ENCODE assay signal across 26 cellular contexts in genomic region chr2:160457588-160457987, GRCh38. TPM values are rescaled to one million over a fixed set of nuclear protein-coding genes. Genes with fewer than 3 reads are reported as not detected.
DNase-seq lines count a peak whose midpoint lies in the region; ATAC-seq and TF ChIP-seq lines count a peak whose summit lies in the region.
"Had no signal": no experiment of that assay in that cellular context is flagged by ENCODE, and none has a peak within 500 bp of the region (broad histone marks: within the 10 kb centered on the region; RNA-seq: fewer than 3 reads in every experiment).

No MANE protein-coding gene starts in this region.

- H3K36me3 Mint-ChIP-seq in activated CD4-positive, alpha-beta memory T cell treated with anti-CD3 and anti-CD28 coated beads for 36 hours, result no peaks in the 10 kb centered on the region
- peaks cover 17% of the 10 kb centered on the region for H3K36me3 Mint-ChIP-seq in activated CD4-positive, alpha-beta memory T cell treated with anti-CD3 and anti-CD28 coated beads, Interleukin-2, amount 10 ng/mL, durations not matched to agents 7 days and 5 days (ENCODE audit: low read depth)
- H3K36me3 Mint-ChIP-seq in immature natural killer cell (no peaks in the 10 kb centered on the region), mesothelial cell of epicardium (peaks cover 5% of the 10 kb centered on the region)
- H3K36me3 Mint-ChIP-seq: CD4-positive, CD25-positive, alpha-beta regulatory T cell; IgD-negative memory B cell; naive B cell had no signal

- H3K27ac Mint-ChIP-seq in activated CD4-positive, alpha-beta memory T cell treated with anti-CD3 and anti-CD28 coated beads for 36 hours, result no peak overlapping the region
- H3K27ac Mint-ChIP-seq in activated CD4-positive, alpha-beta memory T cell treated with anti-CD3 and anti-CD28 coated beads, Interleukin-2, amount 10 ng/mL, durations not matched to agents 7 days and 5 days, result no peak overlapping the region
- H3K27ac Mint-ChIP-seq in immature natural killer cell (peak overlapping the region in 2 of 6 donors; percentile 24 to 31), mesothelial cell of epicardium (no peak overlapping the region)
- H3K27ac Mint-ChIP-seq: HFFc6; IgD-negative memory B cell; naive B cell; stimulated activated naive CD8-positive, alpha-beta T cell treated with anti-CD3 and anti-CD28 coated beads, Interleukin-15, amount 100 ng/mL, for 72 hours had no signal

- no peaks in the 10 kb centered on the region for H3K27me3 Mint-ChIP-seq in activated CD4-positive, alpha-beta memory T cell treated with anti-CD3 and anti-CD28 coated beads for 36 hours
- H3K27me3 Mint-ChIP-seq in activated CD4-positive, alpha-beta memory T cell treated with anti-CD3 and anti-CD28 coated beads, Interleukin-2, amount 10 ng/mL, durations not matched to agents 7 days and 5 days, result no peaks in the 10 kb centered on the region
- H3K27me3 Mint-ChIP-seq in immature natural killer cell (ENCODE audit: low read depth in 3 of 3), result peaks cover 0 to 1% (median 0%) of the 10 kb centered on the region in 3 donors
- H3K27me3 Mint-ChIP-seq in mesothelial cell of epicardium (ENCODE audit: low read depth), result no peaks in the 10 kb centered on the region
- H3K27me3 Mint-ChIP-seq: naive B cell; stimulated activated naive CD8-positive, alpha-beta T cell treated with anti-CD3 and anti-CD28 coated beads, Interleukin-15, amount 100 ng/mL, for 72 hours had no signal

- ATAC-seq in GM18858 (IDR thresholded peaks at IDR 0.05; ENCODE audit: unreplicated experiment), result peak; percentile 66
- ATAC-seq in HG02759 (IDR thresholded peaks at IDR 0.05; ENCODE audit: unreplicated experiment), result peak; percentile 49
- ATAC-seq: body of pancreas; left lung; PC-3; stimulated activated naive CD8-positive, alpha-beta T cell treated with anti-CD3 and anti-CD28 coated beads, Interleukin-15, amount 100 ng/mL, for 72 hours had no signal

- H3K4me1 Mint-ChIP-seq in activated CD4-positive, alpha-beta memory T cell treated with anti-CD3 and anti-CD28 coated beads for 36 hours (ENCODE audit: low read depth), result peaks cover 33% of the 10 kb centered on the region
- peaks cover 19% of the 10 kb centered on the region for H3K4me1 Mint-ChIP-seq in activated CD4-positive, alpha-beta memory T cell treated with anti-CD3 and anti-CD28 coated beads, Interleukin-2, amount 10 ng/mL, durations not matched to agents 7 days and 5 days
- H3K4me1 Mint-ChIP-seq in immature natural killer cell, result peaks cover 9 to 34% of the 10 kb centered on the region in 2 donors
- H3K4me1 Mint-ChIP-seq in mesothelial cell of epicardium, result peaks cover 15% of the 10 kb centered on the region
- H3K4me1 Mint-ChIP-seq: IgD-negative memory B cell, naive B cell had no signal

- CTCF ChIA-PET in activated CD4-positive, alpha-beta memory T cell treated with anti-CD3 and anti-CD28 coated beads for 36 hours (lab: Charles Lee), result interaction anchor here (1.2 kb wide), 1 partner anchor 26 kb away, joined by 3 read pairs; no protein-coding TSS in a partner anchor
- CTCF ChIA-PET in activated CD4-positive, alpha-beta memory T cell treated with anti-CD3 and anti-CD28 coated beads, Interleukin-2, amount 10 ng/mL, durations not matched to agents 7 days and 5 days (lab: Charles Lee), result interaction anchor here (1.3 kb wide), 1 partner anchor 25 kb away, joined by 6 read pairs; no protein-coding TSS in a partner anchor

- intact Hi-C loops in activated CD4-positive, alpha-beta memory T cell treated with anti-CD3 and anti-CD28 coated beads for 36 hours (cut with micrococcal nuclease), result no loop called here
- intact Hi-C loops in head of caudate nucleus (cut with DNase I), result no loop called here

- H3K4me3 Mint-ChIP-seq in activated CD4-positive, alpha-beta memory T cell treated with anti-CD3 and anti-CD28 coated beads for 36 hours, result no peak overlapping the region
- H3K4me3 Mint-ChIP-seq in activated CD4-positive, alpha-beta memory T cell treated with anti-CD3 and anti-CD28 coated beads, Interleukin-2, amount 10 ng/mL, durations not matched to agents 7 days and 5 days, result no peak overlapping the region
- peak overlapping the region in 2 of 5 donors; percentile 1 to 22 for H3K4me3 Mint-ChIP-seq in immature natural killer cell
- H3K4me3 Mint-ChIP-seq in mesothelial cell of epicardium, result no peak overlapping the region
- H3K4me3 Mint-ChIP-seq: CD4-positive, CD25-positive, alpha-beta regulatory T cell; HFFc6; IgD-negative memory B cell; naive B cell; stimulated activated naive CD8-positive, alpha-beta T cell treated with anti-CD3 and anti-CD28 coated beads, Interleukin-15, amount 100 ng/mL, for 72 hours had no signal

- H3K9me3 Mint-ChIP-seq in activated CD4-positive, alpha-beta memory T cell treated with anti-CD3 and anti-CD28 coated beads for 36 hours, result no peaks in the 10 kb centered on the region
- H3K9me3 Mint-ChIP-seq in activated CD4-positive, alpha-beta memory T cell treated with anti-CD3 and anti-CD28 coated beads, Interleukin-2, amount 10 ng/mL, durations not matched to agents 7 days and 5 days, result no peaks in the 10 kb centered on the region
- H3K9me3 Mint-ChIP-seq in immature natural killer cell, result no peaks in the 10 kb centered on the region
- no peaks in the 10 kb centered on the region for H3K9me3 Mint-ChIP-seq in mesothelial cell of epicardium
- H3K9me3 Mint-ChIP-seq: HFFc6; naive B cell; stimulated activated naive CD8-positive, alpha-beta T cell treated with anti-CD3 and anti-CD28 coated beads, Interleukin-15, amount 100 ng/mL, for 72 hours had no signal

- TF ChIP-seq CTCF in mesothelial cell of epicardium (IDR thresholded peaks at IDR 0.05; ENCODE audit: unreplicated experiment), result no peak

- peak; percentile 46 for DNase-seq in activated CD4-positive, alpha-beta memory T cell treated with anti-CD3 and anti-CD28 coated beads for 36 hours
- no peak for DNase-seq in activated CD4-positive, alpha-beta memory T cell treated with anti-CD3 and anti-CD28 coated beads, Interleukin-2, amount 10 ng/mL, durations not matched to agents 7 days and 5 days
- DNase-seq in immature natural killer cell, result peak in 2 of 3 donors; percentile 5 to 18
- no peak for DNase-seq in mesothelial cell of epicardium (ENCODE audit: low spot score in 2 of 2, unreplicated experiment in 2 of 2)
- DNase-seq in NCI-H1092 (lab: John Stamatoyannopoulos, UW), result no peak
- DNase-seq in head of caudate nucleus, result no peak
- DNase-seq: activated effector memory CD4-positive, alpha-beta T cell treated with anti-CD3 and anti-CD28 coated beads, Interleukin-2, amount 50 U/mL, for 16 hours; body of pancreas; cerebellar nuclear complex; HFFc6; left lung; naive B cell; NCI-H1092 treated with DMSO at 0.1 percent for 48 hours; NCI-H187 treated with DMSO at 0.1 percent for 48 hours; NCI-H2171 treated with DMSO at 0.1 percent for 48 hours; NCI-H510A treated with DMSO at 0.1 percent for 48 hours; occipital lobe; PC-3; SIG-M5; stimulated activated naive CD8-positive, alpha-beta T cell treated with anti-CD3 and anti-CD28 coated beads, Interleukin-15, amount 100 ng/mL, for 72 hours; T-helper 9 cell; thyroid gland had no signal

- POLR2A ChIA-PET in activated CD4-positive, alpha-beta memory T cell treated with anti-CD3 and anti-CD28 coated beads for 36 hours (lab: Charles Lee), result no interaction called here
- POLR2A ChIA-PET in activated CD4-positive, alpha-beta memory T cell treated with anti-CD3 and anti-CD28 coated beads, Interleukin-2, amount 10 ng/mL, durations not matched to agents 7 days and 5 days (lab: Charles Lee), result interaction anchor here (1.3 kb wide), 1 partner anchor 28 kb away, joined by 4 read pairs; no protein-coding TSS in a partner anchor

RNA-seq across cellular contexts. Expression of gene RBMS1, which starts 36.0 kb away (rescaled TPM):
- total RNA-seq in activated CD4-positive, alpha-beta memory T cell treated with anti-CD3 and anti-CD28 coated beads for 36 hours, result 10 to 100 TPM; 37.9 to 40.0 TPM
- total RNA-seq in activated CD4-positive, alpha-beta memory T cell treated with anti-CD3 and anti-CD28 coated beads, Interleukin-2, amount 10 ng/mL, durations not matched to agents 7 days and 5 days, result 10 to 100 TPM; 65.5 to 67.5 TPM
- polyA plus RNA-seq in immature natural killer cell, result 100 to 1,000 TPM in 1 of 3 donors, 10 to 100 TPM in 2; 80.0 to 172 (median 81.9) TPM
- total RNA-seq in mesothelial cell of epicardium, result 124 to 128 TPM (median 125 TPM) in 3 replicates

Comparison
In these comparisons a context has a peak if more than half of its experiments do, and no peak if none do; other contexts are left out.
1. DNase-seq: peak in activated CD4-positive, alpha-beta memory T cell treated with anti-CD3 and anti-CD28 coated beads for 36 hours (single experiment) and immature natural killer cell (2 of 3); none in activated CD4-positive, alpha-beta memory T cell treated with anti-CD3 and anti-CD28 coated beads, Interleukin-2, amount 10 ng/mL, durations not matched to agents 7 days and 5 days (single experiment), mesothelial cell of epicardium (0 of 2), NCI-H1092 (single experiment) and head of caudate nucleus (0 of 42).